In genomic region chr6:43477235-43478007, GRCh38 we compare ENCODE assay signal across 7 cellular contexts. TPM values are rescaled to one million over a fixed set of nuclear protein-coding genes. Genes with fewer than 3 reads are reported as not detected.
DNase-seq lines count a peak whose midpoint lies in the region; ATAC-seq and TF ChIP-seq lines count a peak whose summit lies in the region.

A gene with protein sequence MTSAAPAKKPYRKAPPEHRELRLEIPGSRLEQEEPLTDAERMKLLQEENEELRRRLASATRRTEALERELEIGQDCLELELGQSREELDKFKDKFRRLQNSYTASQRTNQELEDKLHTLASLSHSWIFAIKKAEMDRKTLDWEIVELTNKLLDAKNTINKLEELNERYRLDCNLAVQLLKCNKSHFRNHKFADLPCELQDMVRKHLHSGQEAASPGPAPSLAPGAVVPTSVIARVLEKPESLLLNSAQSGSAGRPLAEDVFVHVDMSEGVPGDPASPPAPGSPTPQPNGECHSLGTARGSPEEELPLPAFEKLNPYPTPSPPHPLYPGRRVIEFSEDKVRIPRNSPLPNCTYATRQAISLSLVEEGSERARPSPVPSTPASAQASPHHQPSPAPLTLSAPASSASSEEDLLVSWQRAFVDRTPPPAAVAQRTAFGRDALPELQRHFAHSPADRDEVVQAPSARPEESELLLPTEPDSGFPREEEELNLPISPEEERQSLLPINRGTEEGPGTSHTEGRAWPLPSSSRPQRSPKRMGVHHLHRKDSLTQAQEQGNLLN (plus strand): TSS chr6:43477570. CDS start chr6:43499002, 21,432 bp downstream.

- peak; percentile 75 for TF ChIP-seq POLR2A in breast epithelium (IDR thresholded peaks at IDR 0.05)

- H3K4me1 ChIP-seq in breast epithelium = peaks cover 0 to 6% of the 10 kb centered on the region in 2 donors
- peaks cover 29% of the 10 kb centered on the region for H3K4me1 ChIP-seq in iPS-20b (ENCODE audit: insufficient read depth, low read length)

- intact Hi-C loops in breast epithelium (cut with DNase I; ENCODE audit: low total_unique reads) = no loop called here

- H3K27me3 ChIP-seq in WERI-Rb-1 (ENCODE audit: insufficient read depth, low read depth, severe bottlenecking) (no peaks in the 10 kb centered on the region), breast epithelium (no peaks in the 10 kb centered on the region), iPS-20b (ENCODE audit: insufficient read depth, low read length) (no peaks in the 10 kb centered on the region)

- H3K9me3 ChIP-seq in WERI-Rb-1 (ENCODE audit: severe bottlenecking) = no peaks in the 10 kb centered on the region
- no peaks in the 10 kb centered on the region for H3K9me3 ChIP-seq in breast epithelium
- H3K9me3 ChIP-seq in iPS-20b (ENCODE audit: insufficient read depth, low read depth, low read length) = no peaks in the 10 kb centered on the region

- ATAC-seq in GM18519 (IDR thresholded peaks at IDR 0.05; ENCODE audit: low FRiP score, unreplicated experiment) (peak; percentile 71), HG03045 (IDR thresholded peaks at IDR 0.05; ENCODE audit: unreplicated experiment) (peak; percentile 91)

- peak within 1 kb of the TSS; percentile 85 for H3K9ac ChIP-seq in iPS-20b (ENCODE audit: low read depth, low read length)

- peak; percentile 95 for DNase-seq in NCI-H2171 treated with DMSO at 0.1 percent for 48 hours (lab: John Stamatoyannopoulos, UW)
- peak; percentile 99 for DNase-seq in WERI-Rb-1
- peak; percentile 93 to 95 for DNase-seq in breast epithelium (ENCODE audit: low spot score in 2 of 2)

- TF ChIP-seq CTCF in WERI-Rb-1 (IDR thresholded peaks at IDR 0.05; ENCODE audit: low read depth, low read length) (no peak), breast epithelium (IDR thresholded peaks at IDR 0.05) (no peak)

- H3K27ac ChIP-seq in WERI-Rb-1 = peak within 1 kb of the TSS; percentile 83
- peak within 1 kb of the TSS; percentile 76 to 89 for H3K27ac ChIP-seq in breast epithelium
- H3K27ac ChIP-seq in iPS-20b (ENCODE audit: low read length) = peak within 1 kb of the TSS; percentile 48
- H3K27ac ChIP-seq in skin epidermis = peak within 1 kb of the TSS in 20 of 21 experiments; percentile 26 to 94 (median 88)

- H3K36me3 ChIP-seq in WERI-Rb-1 (peaks cover 35% of the 10 kb centered on the region), breast epithelium (no peaks in the 10 kb centered on the region), iPS-20b (ENCODE audit: insufficient read depth, low read depth, low read length) (no peaks in the 10 kb centered on the region)

- H3K4me3 ChIP-seq in WERI-Rb-1 (ENCODE audit: low read depth, low read length) (peak within 1 kb of the TSS; percentile 50), breast epithelium (peak within 1 kb of the TSS; percentile 77 to 82 (median 80)), iPS-20b (ENCODE audit: low read length) (peak within 1 kb of the TSS; percentile 91), skin epidermis (peak within 1 kb of the TSS; percentile 50 to 74 (median 55))

RNA-seq across cellular contexts. Expression of the gene that starts here (rescaled TPM):
- total RNA-seq in breast epithelium = 10 to 100 TPM; 18.6 to 21.8 (median 21.3) TPM

Comparison
In these comparisons a context has a peak if more than half of its experiments do, and no peak if none do; other contexts are left out.
1. Peak in every context shown above with its lines: DNase-seq, ATAC-seq, H3K4me3 ChIP-seq and H3K27ac ChIP-seq.